8 cellular contexts compared by ENCODE assay signal in genomic region chrX:150899191-150899757, GRCh38. TPM values are rescaled to one million over a fixed set of nuclear protein-coding genes. Genes with fewer than 3 reads are reported as not detected.
DNase-seq lines count a peak whose midpoint lies in the region; ATAC-seq and TF ChIP-seq lines count a peak whose summit lies in the region.

No MANE protein-coding gene starts in this region.

- H3K4me3 ChIP-seq in epithelial cell of esophagus (ENCODE audit: low read length) (peak overlapping the region; percentile 65), mononuclear cell (ENCODE audit: low read length) (peak overlapping the region; percentile 56), subcutaneous abdominal adipose tissue (ENCODE audit: low read depth in 1 of 5, low read length in 5 of 5) (peak overlapping the region; percentile 57 to 75 (median 67))

- H3K9ac ChIP-seq in subcutaneous abdominal adipose tissue (ENCODE audit: low read length in 5 of 5), result peak overlapping the region in 3 of 5 donors; percentile 26 to 63 (median 62)

- POLR2A ChIA-PET in activated CD8-positive, alpha-beta T cell treated with anti-CD3 and anti-CD28 coated beads for 36 hours (lab: Charles Lee), result no interaction called here

- intact Hi-C loops in activated CD8-positive, alpha-beta T cell treated with anti-CD3 and anti-CD28 coated beads for 36 hours (cut with micrococcal nuclease), result no loop called here

- H3K4me1 ChIP-seq in mononuclear cell (ENCODE audit: insufficient read depth, low read length), result peaks cover 14% of the 10 kb centered on the region
- peaks cover 0 to 17% (median 8%) of the 10 kb centered on the region in 5 donors for H3K4me1 ChIP-seq in subcutaneous abdominal adipose tissue (ENCODE audit: control insufficient read depth in 5 of 5, insufficient read depth in 5 of 5, low read length in 5 of 5)

- CTCF ChIA-PET in activated CD8-positive, alpha-beta T cell treated with anti-CD3 and anti-CD28 coated beads for 36 hours (lab: Charles Lee), result interaction anchor here (1.1 to 1.5 kb wide), 2 partner anchors 122 to 127 kb away, joined by 3 read pairs; no protein-coding TSS in a partner anchor

- H3K27ac ChIP-seq in subcutaneous abdominal adipose tissue (ENCODE audit: low read depth, low read length), result no peak overlapping the region

- peak; percentile 35 for ATAC-seq in HG02973 (IDR thresholded peaks at IDR 0.05; ENCODE audit: unreplicated experiment)
- ATAC-seq in activated CD8-positive, alpha-beta T cell treated with anti-CD3 and anti-CD28 coated beads for 36 hours, result no peak

- H3K27ac Mint-ChIP-seq in activated CD8-positive, alpha-beta T cell treated with anti-CD3 and anti-CD28 coated beads for 36 hours, result peak overlapping the region; percentile 68

- H3K4me3 Mint-ChIP-seq in activated CD8-positive, alpha-beta T cell treated with anti-CD3 and anti-CD28 coated beads for 36 hours, result peak overlapping the region; percentile 80

- DNase-seq in DMS79 treated with DMSO at 0.1 percent for 48 hours (lab: John Stamatoyannopoulos, UW) (peak; percentile 11), DMS79 (lab: John Stamatoyannopoulos, UW) (no peak), NCI-H524 treated with DMSO at 0.1 percent for 48 hours (lab: John Stamatoyannopoulos, UW) (peak; percentile 14), epithelial cell of esophagus (ENCODE audit: low read depth) (peak; percentile 18)
- DNase-seq in activated CD8-positive, alpha-beta T cell treated with anti-CD3 and anti-CD28 coated beads for 36 hours, result peak; percentile 44

- H3K27me3 ChIP-seq in mononuclear cell (ENCODE audit: insufficient read depth, low read length) (no peaks in the 10 kb centered on the region), subcutaneous abdominal adipose tissue (ENCODE audit: control insufficient read depth in 5 of 5, insufficient read depth in 4 of 5, low read length in 5 of 5) (peaks cover 0 to 14% (median 2%) of the 10 kb centered on the region in 5 donors)

- no peaks in the 10 kb centered on the region for H3K36me3 ChIP-seq in subcutaneous abdominal adipose tissue (ENCODE audit: control insufficient read depth in 5 of 5, insufficient read depth in 5 of 5, low read length in 5 of 5)

- no peak for TF ChIP-seq CTCF in activated CD8-positive, alpha-beta T cell treated with anti-CD3 and anti-CD28 coated beads for 36 hours (IDR thresholded peaks at IDR 0.05)
- TF ChIP-seq CTCF in epithelial cell of esophagus (IDR thresholded peaks at IDR 0.05; ENCODE audit: insufficient read depth, low read depth, low read length, missing control alignments), result no peak

- H3K9me3 Mint-ChIP-seq in activated CD8-positive, alpha-beta T cell treated with anti-CD3 and anti-CD28 coated beads for 36 hours, result no peaks in the 10 kb centered on the region

- peaks cover 7% of the 10 kb centered on the region for H3K4me1 Mint-ChIP-seq in activated CD8-positive, alpha-beta T cell treated with anti-CD3 and anti-CD28 coated beads for 36 hours (ENCODE audit: low read depth)

- H3K36me3 Mint-ChIP-seq in activated CD8-positive, alpha-beta T cell treated with anti-CD3 and anti-CD28 coated beads for 36 hours (ENCODE audit: low read depth), result no peaks in the 10 kb centered on the region

- no peaks in the 10 kb centered on the region for H3K27me3 Mint-ChIP-seq in activated CD8-positive, alpha-beta T cell treated with anti-CD3 and anti-CD28 coated beads for 36 hours

- H3K9me3 ChIP-seq in mononuclear cell (ENCODE audit: low read depth, low read length) (no peaks in the 10 kb centered on the region), subcutaneous abdominal adipose tissue (ENCODE audit: control insufficient read depth in 5 of 5, low read length in 5 of 5) (no peaks in the 10 kb centered on the region)

RNA-seq across cellular contexts. Expression of gene CD99L2, which starts 0.8 kb away (rescaled TPM):
- total RNA-seq in activated CD8-positive, alpha-beta T cell treated with anti-CD3 and anti-CD28 coated beads for 36 hours, result 10 to 100 TPM; 11.9 to 12.6 TPM
- 9.6 TPM for total RNA-seq in mononuclear cell
